Comparison of ENCODE assay signal across 8 cellular contexts in genomic region chr11:59550368-59550841, GRCh38. TPM values are rescaled to one million over a fixed set of nuclear protein-coding genes. Genes with fewer than 3 reads are reported as not detected.
A peak's percentile ranks its signal among the peaks of the same experiment; 100 is the strongest.
DNase-seq lines count a peak whose midpoint lies in the region; ATAC-seq and TF ChIP-seq lines count a peak whose summit lies in the region.

No MANE protein-coding gene starts in this region.

- DNase-seq in AG09309 (ENCODE audit: low read depth) (peak; percentile 77), NCI-H345 treated with DMSO at 0.1 percent for 48 hours (lab: John Stamatoyannopoulos, UW; ENCODE audit: unreplicated experiment) (peak; percentile 86), cerebellum (ENCODE audit: low spot score) (peak; percentile 82), kidney tubule cell (ENCODE audit: low spot score) (peak; percentile 99)
- peak; percentile 62 to 76 for DNase-seq in stimulated activated CD4-positive, alpha-beta T cell treated with anti-CD3 and anti-CD28 coated beads, Interleukin-1b, Interleukin-23, amount 100 ng/mL, for 1 hour (ENCODE audit: low read depth in 2 of 2)

- ATAC-seq in GM19023 (IDR thresholded peaks at IDR 0.05; ENCODE audit: unreplicated experiment) (peak; percentile 92), HG03280 (IDR thresholded peaks at IDR 0.05; ENCODE audit: unreplicated experiment) (peak; percentile 93)
- ATAC-seq in activated CD4-positive, CD25-positive, alpha-beta regulatory T cell treated with anti-CD3 and anti-CD28 coated beads, Interleukin-2, amount 50 U/mL, for 24 hours = peak; percentile 91 to 92

- peak overlapping the region; percentile 48 for H3K4me3 ChIP-seq in AG09309 (ENCODE audit: control insufficient read depth, low read depth, low read length)

- peak; percentile 42 for TF ChIP-seq CTCF in AG09309 (IDR thresholded peaks at IDR 0.05; ENCODE audit: control insufficient read depth, insufficient read depth, low read depth, low read length, missing control alignments)

RNA-seq across cellular contexts. Expression of gene OR4D9, which starts 39.1 kb away (rescaled TPM):
- not detected for total RNA-seq in cerebellum

RNA-seq across cellular contexts. Expression of gene OR4D11, which starts 47.0 kb away (rescaled TPM):
- not detected for total RNA-seq in cerebellum

Comparison
In these comparisons a context has a peak if more than half of its experiments do, and no peak if none do; other contexts are left out.
1. Peak in every context shown above with its lines: DNase-seq, ATAC-seq and H3K4me3 ChIP-seq.